In genomic region chr1:59173721-59174120, GRCh38 we compare ENCODE assay signal across 16 cellular contexts.
A peak's percentile ranks its signal among the peaks of the same experiment; 100 is the strongest.
DNase-seq lines count a peak whose midpoint lies in the region; ATAC-seq and TF ChIP-seq lines count a peak whose summit lies in the region.
"Had no signal": no experiment of that assay in that cellular context is flagged by ENCODE, and none has a peak within 500 bp of the region (broad histone marks: within the 10 kb centered on the region; RNA-seq: fewer than 3 reads in every experiment).

No MANE protein-coding gene starts in this region.

- no peaks in the 10 kb centered on the region for H3K36me3 ChIP-seq in osteoblast (ENCODE audit: insufficient read depth, low read length)
- H3K36me3 ChIP-seq: BLaER1 treated with 17β-estradiol and CSF1 and Interleukin-3, amounts not matched to agents 10 nM and 100 nM; Peyer's patch; transverse colon had no signal

- no peaks in the 10 kb centered on the region for H4K20me1 ChIP-seq in osteoblast (ENCODE audit: insufficient read depth, low read length)
- H4K20me1 ChIP-seq: BLaER1 treated with 17β-estradiol and CSF1 and Interleukin-3, amounts not matched to agents 10 nM and 100 nM had no signal

- no peak for ATAC-seq in GM18870 (IDR thresholded peaks at IDR 0.05; ENCODE audit: unreplicated experiment)

- H3K79me2 ChIP-seq in osteoblast (ENCODE audit: insufficient read depth, low read length): no peaks in the 10 kb centered on the region

- H3K4me2 ChIP-seq in osteoblast (ENCODE audit: insufficient read depth, low read length): peak overlapping the region; percentile 5

- H3K4me1 ChIP-seq in osteoblast (ENCODE audit: insufficient read depth, low read length): peaks cover 11% of the 10 kb centered on the region
- H3K4me1 ChIP-seq: Peyer's patch had no signal

- peak overlapping the region; percentile 40 for H3K27ac ChIP-seq in osteoblast (ENCODE audit: low read depth, low read length)
- H3K27ac ChIP-seq: BLaER1 treated with 17β-estradiol and CSF1 and Interleukin-3, amounts not matched to agents 10 nM and 100 nM; Peyer's patch; transverse colon had no signal

- peak; percentile 87 for DNase-seq in EH (ENCODE audit: low read depth)
- peak; percentile 49 for DNase-seq in MV-4-11 (lab: John Stamatoyannopoulos, UW)
- DNase-seq in dermis blood vessel endothelial cell: peak; percentile 74
- peak; percentile 68 for DNase-seq in osteoblast (ENCODE audit: insufficient read length, low spot score, missing footprints)
- DNase-seq in ecto neural progenitor cell (ENCODE audit: low spot score): no peak
- no peak for DNase-seq in GM10266 (ENCODE audit: extremely low spot score)
- DNase-seq in stimulated activated CD8-positive, alpha-beta memory T cell treated with anti-CD3 and anti-CD28 coated beads, Interleukin-4, amount 100 ng/mL, for 48 hours: no peak
- DNase-seq: amniotic stem cell, DMS79 treated with DMSO at 0.1 percent for 48 hours, glutamatergic neuron, kidney, NCI-H524, Peyer's patch, transverse colon had no signal

- peak overlapping the region; percentile 7 for H2AFZ ChIP-seq in osteoblast (ENCODE audit: low read length)

- TF ChIP-seq CTCF in osteoblast (IDR thresholded peaks at IDR 0.05; ENCODE audit: extremely low read depth, low read depth, low read length) (no peak), GM10266 (IDR thresholded peaks at IDR 0.05; ENCODE audit: control insufficient read depth, insufficient read depth, low read depth, missing control alignments) (no peak)

- H3K9me3 ChIP-seq in osteoblast (ENCODE audit: low read depth, low read length): no peaks in the 10 kb centered on the region
- H3K9me3 ChIP-seq: Peyer's patch, transverse colon had no signal

- H3K27me3 ChIP-seq in osteoblast (ENCODE audit: insufficient read depth, low read length): no peaks in the 10 kb centered on the region
- H3K27me3 ChIP-seq: BLaER1 treated with 17β-estradiol and CSF1 and Interleukin-3, amounts not matched to agents 10 nM and 100 nM; Peyer's patch; transverse colon had no signal

- H3K4me3 ChIP-seq in osteoblast (ENCODE audit: insufficient read depth, low read length): no peak overlapping the region
- H3K4me3 ChIP-seq: BLaER1 treated with 17β-estradiol and CSF1 and Interleukin-3, amounts not matched to agents 10 nM and 100 nM; Peyer's patch; transverse colon had no signal

Comparison
In these comparisons a context has a peak if more than half of its experiments do, and no peak if none do; other contexts are left out.
1. DNase-seq: peak in EH (single experiment), MV-4-11 (single experiment), dermis blood vessel endothelial cell (single experiment) and osteoblast (single experiment); none in ecto neural progenitor cell (single experiment), GM10266 (single experiment) and stimulated activated CD8-positive, alpha-beta memory T cell treated with anti-CD3 and anti-CD28 coated beads, Interleukin-4, amount 100 ng/mL, for 48 hours (single experiment).